In genomic region chr18:76212958-76213357, GRCh38 we compare ENCODE assay signal across 10 cellular contexts.
DNase-seq lines count a peak whose midpoint lies in the region; ATAC-seq and TF ChIP-seq lines count a peak whose summit lies in the region.
"Had no signal": no experiment of that assay in that cellular context is flagged by ENCODE, and none has a peak within 500 bp of the region (broad histone marks: within the 10 kb centered on the region; RNA-seq: fewer than 3 reads in every experiment).

No MANE protein-coding gene starts in this region.

- peaks cover 27% of the 10 kb centered on the region for H3K4me1 ChIP-seq in DND-41 (ENCODE audit: insufficient read depth, low read length)
- no peaks in the 10 kb centered on the region for H3K4me1 ChIP-seq in effector memory CD4-positive, alpha-beta T cell (ENCODE audit: control insufficient read depth, insufficient read depth, low read length, poor library complexity, severe bottlenecking)

- no peaks in the 10 kb centered on the region for H4K20me1 ChIP-seq in DND-41 (ENCODE audit: insufficient read depth, low read length)

- DNase-seq in DND-41 = peak; percentile 81
- peak; percentile 99 for DNase-seq in NCI-H1092 treated with DMSO at 0.1 percent for 48 hours (lab: John Stamatoyannopoulos, UW)
- peak; percentile 98 for DNase-seq in NCI-H345 (lab: John Stamatoyannopoulos, UW)
- no peak for DNase-seq in glutamatergic neuron
- DNase-seq in effector memory CD4-positive, alpha-beta T cell = no peak
- DNase-seq in effector CD4-positive, alpha-beta T cell = no peak

- peak overlapping the region; percentile 74 for H2AFZ ChIP-seq in DND-41 (ENCODE audit: low read depth, low read length)

- H3K9me3 Mint-ChIP-seq in glutamatergic neuron (ENCODE audit: unreplicated experiment) = no peaks in the 10 kb centered on the region
- H3K9me3 Mint-ChIP-seq: stimulated activated naive CD8-positive, alpha-beta T cell treated with anti-CD3 and anti-CD28 coated beads, Interleukin-15, Interleukin-2, amounts not matched to agents 100 ng/mL and 50 ng/mL, for 24 hours had no signal

- H3K9me3 ChIP-seq in DND-41 (ENCODE audit: insufficient read depth, low read length, severe bottlenecking) = no peaks in the 10 kb centered on the region
- H3K9me3 ChIP-seq in effector memory CD4-positive, alpha-beta T cell (ENCODE audit: control insufficient read depth, low read length) = no peaks in the 10 kb centered on the region
- H3K9me3 ChIP-seq: neutrophil had no signal

- H3K36me3 Mint-ChIP-seq in glutamatergic neuron (ENCODE audit: unreplicated experiment) = no peaks in the 10 kb centered on the region

- H3K4me3 ChIP-seq in DND-41 (ENCODE audit: low read depth in 1 of 2, low read length in 2 of 2) = peak overlapping the region in 1 of 2 experiments; percentile 40; a peak in 2 of 4 replicates
- H3K4me3 ChIP-seq in effector memory CD4-positive, alpha-beta T cell (ENCODE audit: insufficient read depth, low read depth, low read length, poor library complexity, severe bottlenecking) = no peak overlapping the region

- H3K27me3 ChIP-seq in DND-41 (ENCODE audit: insufficient read depth, low read length, poor library complexity) = no peaks in the 10 kb centered on the region
- H3K27me3 ChIP-seq in effector memory CD4-positive, alpha-beta T cell (replicated peaks; ENCODE audit: control insufficient read depth, insufficient read depth, low read length, poor library complexity, severe bottlenecking) = no peaks in the 10 kb centered on the region

- TF ChIP-seq CTCF in DND-41 (IDR thresholded peaks at IDR 0.05; ENCODE audit: borderline replicate concordance, extremely low read depth, low read length, poor library complexity, severe bottlenecking) (peak; percentile 59), glutamatergic neuron (IDR thresholded peaks at IDR 0.05; ENCODE audit: partially characterized antibody, unreplicated experiment) (no peak)

- H3K36me3 ChIP-seq in DND-41 (ENCODE audit: insufficient read depth, low read length) = no peaks in the 10 kb centered on the region
- H3K36me3 ChIP-seq in effector memory CD4-positive, alpha-beta T cell (ENCODE audit: control insufficient read depth, insufficient read depth, low read length) = no peaks in the 10 kb centered on the region
- H3K36me3 ChIP-seq: neutrophil had no signal

- peak; percentile 98 for ATAC-seq in DND-41 (ENCODE audit: insufficient read depth, low read depth)
- ATAC-seq in HG03280 (IDR thresholded peaks at IDR 0.05; ENCODE audit: unreplicated experiment) = no peak

- H3K27me3 Mint-ChIP-seq in glutamatergic neuron (ENCODE audit: unreplicated experiment) = peaks cover 4% of the 10 kb centered on the region

- H3K79me2 ChIP-seq in DND-41 (ENCODE audit: insufficient read depth, low read length) = no peaks in the 10 kb centered on the region

- H3K4me3 Mint-ChIP-seq in glutamatergic neuron (ENCODE audit: unreplicated experiment) = no peak overlapping the region
- H3K4me3 Mint-ChIP-seq: stimulated activated naive CD8-positive, alpha-beta T cell treated with anti-CD3 and anti-CD28 coated beads, Interleukin-15, Interleukin-2, amounts not matched to agents 100 ng/mL and 50 ng/mL, for 24 hours had no signal

- H3K27ac Mint-ChIP-seq in glutamatergic neuron (ENCODE audit: unreplicated experiment) = peak overlapping the region; percentile 64
- H3K27ac Mint-ChIP-seq: stimulated activated naive CD8-positive, alpha-beta T cell treated with anti-CD3 and anti-CD28 coated beads, Interleukin-15, Interleukin-2, amounts not matched to agents 100 ng/mL and 50 ng/mL, for 24 hours had no signal

- H3K4me2 ChIP-seq in DND-41 (ENCODE audit: insufficient read depth, low read length) = peak overlapping the region; percentile 62

- peaks cover 14% of the 10 kb centered on the region for H3K4me1 Mint-ChIP-seq in glutamatergic neuron (ENCODE audit: low read depth, unreplicated experiment)

- peak overlapping the region; percentile 21; the same call in 1 of the 2 replicates for H3K9ac ChIP-seq in DND-41 (ENCODE audit: low read depth, low read length)

- peak overlapping the region; percentile 79 for H3K27ac ChIP-seq in DND-41 (ENCODE audit: low read length)
- no peak overlapping the region for H3K27ac ChIP-seq in effector memory CD4-positive, alpha-beta T cell (ENCODE audit: insufficient read depth, low read length, poor library complexity, severe bottlenecking)
- H3K27ac ChIP-seq: C4-2B, neutrophil had no signal

Comparison
In these comparisons a context has a peak if more than half of its experiments do, and no peak if none do; other contexts are left out.
1. DNase-seq: peak in DND-41 (single experiment), NCI-H1092 treated with DMSO at 0.1 percent for 48 hours (single experiment) and NCI-H345 (single experiment); none in glutamatergic neuron (single experiment), effector memory CD4-positive, alpha-beta T cell (0 of 3) and effector CD4-positive, alpha-beta T cell (single experiment).